In the genomic region with DNA sequence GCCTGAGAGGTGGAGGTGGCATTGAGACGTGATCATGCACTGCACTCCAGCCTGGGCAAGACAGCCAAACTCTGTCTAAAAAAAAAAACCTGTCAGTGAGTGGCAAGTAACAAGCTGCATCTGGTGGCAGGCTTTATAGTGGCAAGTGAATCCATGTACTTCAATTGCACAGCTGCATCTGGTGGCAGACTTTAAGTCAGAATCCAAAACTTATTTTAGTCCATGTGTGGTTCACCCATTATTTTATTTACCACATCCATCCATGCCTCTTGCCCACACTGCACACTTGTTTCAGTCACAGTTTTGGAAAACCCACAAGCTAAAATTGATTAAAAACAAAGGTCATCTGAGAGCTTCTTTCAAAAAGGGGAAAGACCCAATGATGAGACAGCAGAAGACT, we compare ENCODE assay signal across 21 cellular contexts.
"Had no signal": no experiment of that assay in that cellular context is flagged by ENCODE, and none has a peak within 500 bp of the region (broad histone marks: within the 10 kb centered on the region; RNA-seq: fewer than 3 reads in every experiment).

No MANE protein-coding gene starts in this region.

- DNase-seq: IMR-90, Kasumi-1, KG1, NCI-H1092, NCI-H1105 treated with DMSO at 0.1 percent for 48 hours, NCI-H1417 treated with DMSO at 0.1 percent for 48 hours, NCI-H146, NCI-H1694 treated with DMSO at 0.1 percent for 48 hours, NCI-H1930, NCI-H2081, NCI-H2107, NCI-H2227 treated with DMSO at 0.1 percent for 48 hours, NCI-H524, NCI-H526 treated with DMSO at 0.1 percent for 48 hours, NCI-H748 treated with DMSO at 0.1 percent for 48 hours, PC-3, SHP77, T-helper 1 cell had no signal

- ATAC-seq: Panc1, PC-3, SK-N-SH treated with all-trans-retinoic acid at 6 μM for 48 hours had no signal

- H3K27ac ChIP-seq: RWPE1 had no signal
